ENCODE assay signal across 3 cellular contexts in the genomic region with DNA sequence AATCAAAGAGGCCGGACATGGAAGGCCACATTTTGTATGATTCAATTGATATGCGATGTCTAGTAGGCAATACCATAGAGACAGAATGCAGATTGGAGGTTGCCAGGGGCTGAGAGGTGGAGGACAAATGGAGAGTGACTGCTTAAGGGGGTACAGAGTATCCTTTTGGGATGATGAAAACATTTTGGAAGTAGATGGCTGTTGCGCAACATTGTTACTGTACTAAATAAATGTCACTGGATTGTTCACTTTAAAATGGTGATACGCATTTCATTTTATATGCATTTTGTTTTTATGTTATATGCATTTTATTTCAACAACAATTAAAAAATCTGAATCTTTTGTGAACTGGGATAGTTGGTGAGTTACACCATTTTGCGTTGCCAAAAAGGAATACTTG.
A peak's percentile ranks its signal among the peaks of the same experiment; 100 is the strongest.
TF ChIP-seq lines count a peak whose summit lies in the region.

No MANE protein-coding gene starts in this region.

TF ChIP-seq in A549, 52 proteins besides CTCF, POLR2A, EP300 and RAD21:
- TF ChIP-seq CEBPB (IDR thresholded peaks at IDR 0.05) (peak; percentile 49 to 87; a peak in 3 of 4 replicates), ZFP36 (IDR thresholded peaks at IDR 0.05; ENCODE audit: borderline replicate concordance, partially characterized antibody) (no peak)

TF ChIP-seq in IMR-90, 13 proteins besides CTCF, POLR2A, EP300 and RAD21:
- TF ChIP-seq CEBPB (IDR thresholded peaks at IDR 0.05; ENCODE audit: low read depth, low read length) (peak; percentile 92), MXI1 (IDR thresholded peaks at IDR 0.05; ENCODE audit: borderline replicate concordance, low read depth, low read length) (no peak)

TF ChIP-seq in K562, 482 proteins besides CTCF, POLR2A, EP300 and RAD21:
- TF ChIP-seq FOSL1 (tag; conservative IDR thresholded peaks at IDR 0.05) (no peak), CEBPB (tag; IDR thresholded peaks at IDR 0.05) (peak; percentile 72), MAFK (IDR thresholded peaks at IDR 0.05; ENCODE audit: low read length) (no peak), RCOR1 (IDR thresholded peaks at IDR 0.05; ENCODE audit: borderline replicate concordance in 1 of 2, low read depth in 2 of 2, low read length in 2 of 2) (no peak), ZNF3 (CRISPR knock-in tag; IDR thresholded peaks at IDR 0.05) (no peak), DMBX1 (CRISPR knock-in tag; IDR thresholded peaks at IDR 0.05; ENCODE audit: borderline replicate concordance) (no peak), SNRNP70 (optimal IDR thresholded peaks at IDR 0.05; ENCODE audit: low read depth, low read length) (no peak), CEBPG (CRISPR knock-in tag; IDR thresholded peaks at IDR 0.05) (no peak), CEBPG (tag; conservative IDR thresholded peaks at IDR 0.05 in 1 of 2, IDR thresholded peaks at IDR 0.05 in 1 of 2) (peak in 1 of 2 experiments; percentile 88; a peak in 3 of 4 replicates), NFIX (CRISPR knock-in tag; IDR thresholded peaks at IDR 0.05; ENCODE audit: low read depth) (no peak), ZNF253 (CRISPR knock-in tag; conservative IDR thresholded peaks at IDR 0.05) (no peak)
- TF ChIP-seq, protein P1, sequence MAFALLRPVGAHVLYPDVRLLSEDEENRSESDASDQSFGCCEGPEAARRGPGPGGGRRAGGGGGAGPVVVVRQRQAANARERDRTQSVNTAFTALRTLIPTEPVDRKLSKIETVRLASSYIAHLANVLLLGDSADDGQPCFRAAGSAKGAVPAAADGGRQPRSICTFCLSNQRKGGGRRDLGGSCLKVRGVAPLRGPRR (CRISPR knock-in tag; IDR thresholded peaks at IDR 0.05): no peak
- TF ChIP-seq, protein P2, sequence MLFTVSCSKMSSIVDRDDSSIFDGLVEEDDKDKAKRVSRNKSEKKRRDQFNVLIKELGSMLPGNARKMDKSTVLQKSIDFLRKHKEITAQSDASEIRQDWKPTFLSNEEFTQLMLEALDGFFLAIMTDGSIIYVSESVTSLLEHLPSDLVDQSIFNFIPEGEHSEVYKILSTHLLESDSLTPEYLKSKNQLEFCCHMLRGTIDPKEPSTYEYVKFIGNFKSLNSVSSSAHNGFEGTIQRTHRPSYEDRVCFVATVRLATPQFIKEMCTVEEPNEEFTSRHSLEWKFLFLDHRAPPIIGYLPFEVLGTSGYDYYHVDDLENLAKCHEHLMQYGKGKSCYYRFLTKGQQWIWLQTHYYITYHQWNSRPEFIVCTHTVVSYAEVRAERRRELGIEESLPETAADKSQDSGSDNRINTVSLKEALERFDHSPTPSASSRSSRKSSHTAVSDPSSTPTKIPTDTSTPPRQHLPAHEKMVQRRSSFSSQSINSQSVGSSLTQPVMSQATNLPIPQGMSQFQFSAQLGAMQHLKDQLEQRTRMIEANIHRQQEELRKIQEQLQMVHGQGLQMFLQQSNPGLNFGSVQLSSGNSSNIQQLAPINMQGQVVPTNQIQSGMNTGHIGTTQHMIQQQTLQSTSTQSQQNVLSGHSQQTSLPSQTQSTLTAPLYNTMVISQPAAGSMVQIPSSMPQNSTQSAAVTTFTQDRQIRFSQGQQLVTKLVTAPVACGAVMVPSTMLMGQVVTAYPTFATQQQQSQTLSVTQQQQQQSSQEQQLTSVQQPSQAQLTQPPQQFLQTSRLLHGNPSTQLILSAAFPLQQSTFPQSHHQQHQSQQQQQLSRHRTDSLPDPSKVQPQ (CRISPR knock-in tag; IDR thresholded peaks at IDR 0.05; ENCODE audit: borderline replicate concordance): no peak
